Comparison of ENCODE assay signal across 11 cellular contexts in the genomic region with DNA sequence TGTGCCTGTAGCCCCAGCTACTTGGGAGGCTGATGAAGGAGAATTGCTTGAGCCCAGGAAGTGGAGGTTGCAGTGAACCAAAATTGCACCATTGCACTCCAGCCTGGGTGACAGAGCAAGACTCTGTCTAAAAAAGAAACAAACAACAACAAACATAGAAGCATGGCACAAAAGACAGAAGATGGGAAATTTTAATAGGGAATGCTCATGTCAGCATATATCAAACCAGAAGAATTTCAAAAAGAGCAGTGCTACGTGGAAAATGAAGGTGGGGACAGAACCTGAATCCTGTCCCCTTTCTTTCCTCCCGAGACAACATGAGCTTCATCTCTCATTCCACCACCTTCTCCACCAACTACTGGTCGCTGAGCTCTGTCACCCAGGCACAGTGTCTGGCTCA.
"Had no signal": no experiment of that assay in that cellular context is flagged by ENCODE, and none has a peak within 500 bp of the region (broad histone marks: within the 10 kb centered on the region; RNA-seq: fewer than 3 reads in every experiment).

No MANE protein-coding gene starts in this region.

- H3K4me3 Mint-ChIP-seq: GM23338, H9, HFFc6 had no signal

- H3K27ac Mint-ChIP-seq: GM23338, H9, HFFc6 had no signal

- FAIRE-seq: H1, H54 had no signal

- H3K4me1 Mint-ChIP-seq: GM23338 had no signal

- ATAC-seq: GM23338, HCT116 had no signal

- H3K4me2 ChIP-seq: GM23338 had no signal

- H3K4me3 ChIP-seq: GM23248, GM23338, HAP-1 had no signal

- DNase-seq: GM23248, GOT3, H7, H9, HCEC 1CT, HFFc6 had no signal

- H3K9ac ChIP-seq: GM23248 had no signal

- H3K4me1 ChIP-seq: HAP-1 had no signal

- H3K36me3 ChIP-seq: HAP-1 had no signal

- H3K27ac ChIP-seq: GM23248 had no signal

- H2AFZ ChIP-seq: GM23248, GM23338 had no signal
